In the genomic region with DNA sequence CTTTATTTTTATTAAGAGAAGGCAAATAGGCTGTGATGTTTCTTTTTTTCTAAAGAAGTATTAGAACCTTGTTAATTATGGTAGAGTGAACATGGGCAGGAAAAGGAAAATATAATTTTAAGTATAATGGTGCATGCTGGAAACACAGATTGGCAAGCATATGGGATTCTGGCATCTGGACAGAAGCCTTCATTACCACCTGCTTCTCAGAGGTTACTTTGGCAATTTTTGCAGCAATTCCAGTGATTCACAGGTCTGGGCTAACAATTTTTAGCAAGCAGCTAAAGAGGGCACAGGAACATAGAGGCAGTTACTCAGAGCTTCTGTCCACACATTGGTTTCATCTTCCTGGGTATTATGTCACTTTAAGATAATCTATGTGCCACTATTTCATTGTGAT, we compare ENCODE assay signal across 16 cellular contexts.
"Had no signal": no experiment of that assay in that cellular context is flagged by ENCODE, and none has a peak within 500 bp of the region (broad histone marks: within the 10 kb centered on the region; RNA-seq: fewer than 3 reads in every experiment).

No MANE protein-coding gene starts in this region.

- DNase-seq: activated B cell treated with CpG ODN at 0.5 μM for 24 hours; activated CD4-positive, alpha-beta memory T cell treated with anti-CD3 and anti-CD28 coated beads for 36 hours; activated CD4-positive, alpha-beta T cell treated with anti-CD3 and anti-CD28 coated beads for 4 hours; activated naive CD4-positive, alpha-beta T cell; activated naive CD8-positive, alpha-beta T cell treated with anti-CD3 and anti-CD28 coated beads for 36 hours; activated T-cell treated with anti-CD3 and anti-CD28 coated beads for 4 hours; amniotic stem cell; effector memory CD8-positive, alpha-beta T cell; mesendoderm; natural killer cell; stimulated activated CD4-positive, alpha-beta T cell treated with anti-CD3 and anti-CD28 coated beads, Interleukin-4, amount 100 ng/mL, for 24 hours; stomach; testis; upper lobe of left lung had no signal

- H3K4me1 ChIP-seq: parathyroid adenoma, stomach, testis, upper lobe of left lung had no signal

- H3K4me3 ChIP-seq: stomach, testis, upper lobe of left lung had no signal

- H3K9me3 ChIP-seq: stomach, testis, upper lobe of left lung had no signal

- H3K27ac ChIP-seq: epithelial cell of prostate, parathyroid adenoma, stomach, testis, upper lobe of left lung had no signal

- H3K36me3 ChIP-seq: stomach, upper lobe of left lung had no signal

- H3K27me3 ChIP-seq: stomach, testis, upper lobe of left lung had no signal
